1 cellular context compared by ENCODE assay signal in the genomic region with DNA sequence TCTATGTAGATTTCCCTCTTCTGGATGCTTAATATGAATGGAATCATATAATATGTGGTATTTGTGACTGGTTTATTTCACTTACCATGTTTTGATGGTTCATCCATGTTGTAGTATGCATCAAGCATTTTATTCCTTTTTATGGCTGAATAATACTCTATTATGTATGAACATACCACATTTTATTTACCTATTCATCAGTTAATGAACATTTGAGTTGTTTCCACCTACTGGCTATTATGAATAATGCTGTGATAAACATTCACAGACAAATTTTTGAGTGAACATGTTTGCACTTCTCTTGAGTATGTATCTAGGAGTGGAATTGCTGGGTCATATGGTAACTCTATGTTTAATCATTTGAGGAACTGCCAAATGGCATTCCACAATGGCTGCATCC.
TF ChIP-seq lines count a peak whose summit lies in the region.

No MANE protein-coding gene starts in this region.

TF ChIP-seq in IMR-90, 13 proteins besides CTCF, POLR2A, EP300 and RAD21 (continued from another document):
- no peak for TF ChIP-seq ELK1 (IDR thresholded peaks at IDR 0.05; ENCODE audit: borderline replicate concordance, low read depth, low read length)
- TF ChIP-seq NFE2L2 (IDR thresholded peaks at IDR 0.05; ENCODE audit: low read depth, low read length) = no peak
- TF ChIP-seq, protein P1, sequence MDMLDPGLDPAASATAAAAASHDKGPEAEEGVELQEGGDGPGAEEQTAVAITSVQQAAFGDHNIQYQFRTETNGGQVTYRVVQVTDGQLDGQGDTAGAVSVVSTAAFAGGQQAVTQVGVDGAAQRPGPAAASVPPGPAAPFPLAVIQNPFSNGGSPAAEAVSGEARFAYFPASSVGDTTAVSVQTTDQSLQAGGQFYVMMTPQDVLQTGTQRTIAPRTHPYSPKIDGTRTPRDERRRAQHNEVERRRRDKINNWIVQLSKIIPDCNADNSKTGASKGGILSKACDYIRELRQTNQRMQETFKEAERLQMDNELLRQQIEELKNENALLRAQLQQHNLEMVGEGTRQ (IDR thresholded peaks at IDR 0.05; ENCODE audit: low read depth, low read length) = no peak
- no peak for TF ChIP-seq FOS (IDR thresholded peaks at IDR 0.05; ENCODE audit: low read depth, low read length)
- TF ChIP-seq MAZ (IDR thresholded peaks at IDR 0.05; ENCODE audit: borderline replicate concordance, low read depth, low read length) = no peak
- no peak for TF ChIP-seq CHD1 (IDR thresholded peaks at IDR 0.05; ENCODE audit: low read depth, low read length)
- TF ChIP-seq RCOR1 (IDR thresholded peaks at IDR 0.05; ENCODE audit: insufficient replicate concordance, low read length) = no peak
- TF ChIP-seq RFX5 (IDR thresholded peaks at IDR 0.05; ENCODE audit: low read depth, low read length) = no peak
- TF ChIP-seq MXI1 (IDR thresholded peaks at IDR 0.05; ENCODE audit: borderline replicate concordance, low read depth, low read length) = no peak
- no peak for TF ChIP-seq CEBPB (IDR thresholded peaks at IDR 0.05; ENCODE audit: low read depth, low read length)
